ENCODE assay signal across 18 cellular contexts in the genomic region with DNA sequence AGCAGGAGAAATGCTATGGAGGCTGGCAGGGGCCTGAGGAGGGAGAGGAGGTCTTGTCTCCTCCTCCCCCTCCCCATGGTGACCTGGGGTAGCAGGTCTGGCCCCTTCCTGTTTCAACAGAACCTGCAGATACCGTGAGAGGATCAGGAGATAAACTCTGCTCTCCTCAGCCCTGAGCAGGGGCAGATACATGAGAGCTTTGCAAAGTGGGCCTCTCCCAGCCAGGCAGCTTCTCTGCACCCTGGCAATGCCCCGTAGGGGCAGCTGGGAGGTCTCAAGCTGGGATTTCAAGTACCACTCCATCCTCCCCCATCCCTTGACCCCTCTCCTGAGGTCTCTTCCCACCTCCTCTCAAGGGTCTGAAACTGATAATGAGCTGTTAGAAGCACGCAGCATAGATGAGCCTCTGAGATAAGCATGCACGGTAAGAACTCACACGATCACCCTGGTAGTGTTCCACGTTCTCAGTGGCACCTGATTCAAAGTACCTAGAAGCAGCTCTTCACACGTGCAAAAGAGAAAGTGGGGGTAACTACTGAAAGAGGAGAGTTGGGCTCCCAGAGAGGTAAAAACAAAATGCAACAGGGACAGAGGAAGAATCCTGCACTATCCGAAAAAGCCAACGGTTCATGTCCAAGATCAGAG. TPM values are rescaled to one million over a fixed set of nuclear protein-coding genes. Genes with fewer than 3 reads are reported as not detected.
"Had no signal": no experiment of that assay in that cellular context is flagged by ENCODE, and none has a peak within 500 bp of the region (broad histone marks: within the 10 kb centered on the region; RNA-seq: fewer than 3 reads in every experiment).

No MANE protein-coding gene starts in this region.

- H3K4me3 Mint-ChIP-seq: activated naive CD4-positive, alpha-beta T cell treated with anti-CD3 and anti-CD28 coated beads, Interleukin-2, amount 10 ng/mL, durations not matched to agents 7 days and 5 days; activated T-cell treated with anti-CD3 and anti-CD28 coated beads, Interleukin-2, amount 50 U/mL, for 24 hours; natural killer cell treated with Interleukin-12 subunit alpha and Interleukin-12 subunit beta and Interleukin-15 and Interleukin-18, amount 100 ng/mL, for 72 hours; stimulated activated effector memory CD8-positive, alpha-beta T cell treated with anti-CD3 and anti-CD28 coated beads, Interleukin-12 subunit alpha, Interleukin-12 subunit beta, amount 100 ng/mL, for 72 hours had no signal

- DNase-seq: activated naive CD4-positive, alpha-beta T cell treated with anti-CD3 and anti-CD28 coated beads, Interleukin-2, amount 10 ng/mL, durations not matched to agents 7 days and 5 days; activated T-cell treated with anti-CD3 and anti-CD28 coated beads, Interleukin-2, amount 50 U/mL, for 24 hours; effector CD8-positive, alpha-beta T cell; foreskin melanocyte; glutamatergic neuron; hippocampal formation; islet precursor cell; lower lobe of right lung; sigmoid colon; stimulated activated CD4-positive, alpha-beta T cell treated with anti-CD3 and anti-CD28 coated beads, Interleukin-4, amount 100 ng/mL, for 24 hours; T1000; testis; upper lobe of right lung had no signal

- H3K27ac ChIP-seq: lower lobe of right lung, sigmoid colon, testis, upper lobe of right lung had no signal

- H3K27me3 ChIP-seq: sigmoid colon, testis had no signal

- H3K36me3 Mint-ChIP-seq: activated naive CD4-positive, alpha-beta T cell treated with anti-CD3 and anti-CD28 coated beads, Interleukin-2, amount 10 ng/mL, durations not matched to agents 7 days and 5 days; natural killer cell treated with Interleukin-12 subunit alpha and Interleukin-12 subunit beta and Interleukin-15 and Interleukin-18, amount 100 ng/mL, for 72 hours had no signal

- H3K4me3 ChIP-seq: lower lobe of right lung, sigmoid colon, testis, upper lobe of right lung had no signal

- H3K27ac Mint-ChIP-seq: activated naive CD4-positive, alpha-beta T cell treated with anti-CD3 and anti-CD28 coated beads, Interleukin-2, amount 10 ng/mL, durations not matched to agents 7 days and 5 days; activated T-cell treated with anti-CD3 and anti-CD28 coated beads, Interleukin-2, amount 50 U/mL, for 24 hours; natural killer cell treated with Interleukin-12 subunit alpha and Interleukin-12 subunit beta and Interleukin-15 and Interleukin-18, amount 100 ng/mL, for 72 hours; stimulated activated effector memory CD8-positive, alpha-beta T cell treated with anti-CD3 and anti-CD28 coated beads, Interleukin-12 subunit alpha, Interleukin-12 subunit beta, amount 100 ng/mL, for 72 hours had no signal

- H3K9me3 ChIP-seq: lower lobe of right lung, sigmoid colon, testis, upper lobe of right lung had no signal

- ATAC-seq: lower lobe of right lung; natural killer cell treated with Interleukin-12 subunit alpha and Interleukin-12 subunit beta and Interleukin-15 and Interleukin-18, amount 100 ng/mL, for 72 hours; stimulated activated effector memory CD8-positive, alpha-beta T cell treated with anti-CD3 and anti-CD28 coated beads, Interleukin-12 subunit alpha, Interleukin-12 subunit beta, amount 100 ng/mL, for 72 hours; upper lobe of right lung had no signal

- H3K9me3 Mint-ChIP-seq: activated T-cell treated with anti-CD3 and anti-CD28 coated beads, Interleukin-2, amount 50 U/mL, for 24 hours; stimulated activated effector memory CD8-positive, alpha-beta T cell treated with anti-CD3 and anti-CD28 coated beads, Interleukin-12 subunit alpha, Interleukin-12 subunit beta, amount 100 ng/mL, for 72 hours had no signal

- H3K36me3 ChIP-seq: lower lobe of right lung, sigmoid colon, upper lobe of right lung had no signal

RNA-seq across cellular contexts. Expression of a gene that starts 18.8 kb away (rescaled TPM):
- total RNA-seq: epithelial cell of proximal tubule, renal cortical epithelial cell had no signal

RNA-seq across cellular contexts. Expression of a gene that starts 30.4 kb away (rescaled TPM):
- total RNA-seq: cerebellum; epithelial cell of proximal tubule; lower lobe of right lung; natural killer cell treated with Interleukin-12 subunit alpha and Interleukin-12 subunit beta and Interleukin-15 and Interleukin-18, amount 100 ng/mL, for 72 hours; renal cortical epithelial cell; sigmoid colon; upper lobe of right lung had no signal

RNA-seq across cellular contexts. Expression of a gene that starts 51.9 kb away (rescaled TPM):
- total RNA-seq: cerebellum; epithelial cell of proximal tubule; lower lobe of right lung; natural killer cell treated with Interleukin-12 subunit alpha and Interleukin-12 subunit beta and Interleukin-15 and Interleukin-18, amount 100 ng/mL, for 72 hours; renal cortical epithelial cell; sigmoid colon; upper lobe of right lung had no signal
- polyA plus RNA-seq: sigmoid colon had no signal
